In genomic region chr12:95083938-95084337, GRCh38 we compare ENCODE assay signal across 10 cellular contexts. TPM values are rescaled to one million over a fixed set of nuclear protein-coding genes. Genes with fewer than 3 reads are reported as not detected.
DNase-seq lines count a peak whose midpoint lies in the region; ATAC-seq and TF ChIP-seq lines count a peak whose summit lies in the region.
"Had no signal": no experiment of that assay in that cellular context is flagged by ENCODE, and none has a peak within 500 bp of the region (broad histone marks: within the 10 kb centered on the region; RNA-seq: fewer than 3 reads in every experiment).

No MANE protein-coding gene starts in this region.

- CTCF ChIA-PET in T-cell (lab: Charles Lee) = interaction anchor here (0.6 to 0.9 kb wide), 2 partner anchors 11 to 450 kb away, joined by 3 read pairs; partner anchors contain the start of gene NR2C1 (in 1 of the 2)

- H3K36me3 Mint-ChIP-seq in nephron (ENCODE audit: low read depth) (peaks cover 15% of the 10 kb centered on the region), T-cell (no peaks in the 10 kb centered on the region)

- peaks cover 37% of the 10 kb centered on the region for H3K4me1 Mint-ChIP-seq in nephron
- H3K4me1 Mint-ChIP-seq in T-cell = no peaks in the 10 kb centered on the region
- H3K4me1 Mint-ChIP-seq: central memory CD8-positive, alpha-beta T cell had no signal

- no peaks in the 10 kb centered on the region for H3K27me3 Mint-ChIP-seq in nephron (ENCODE audit: low read depth)
- H3K27me3 Mint-ChIP-seq in T-cell = no peaks in the 10 kb centered on the region
- H3K27me3 Mint-ChIP-seq: central memory CD8-positive, alpha-beta T cell had no signal

- no peak for TF ChIP-seq CTCF in fibroblast of the aortic adventitia (IDR thresholded peaks at IDR 0.05; ENCODE audit: insufficient read depth, low read length)
- TF ChIP-seq CTCF in nephron (IDR thresholded peaks at IDR 0.05; ENCODE audit: unreplicated experiment in 3 of 3) = no peak

- H3K4me3 ChIP-seq in fibroblast of the aortic adventitia (ENCODE audit: low read depth, low read length) = no peak overlapping the region
- H3K4me3 ChIP-seq: skin epidermis had no signal

- peak overlapping the region; percentile 8 to 35 (median 28) for H3K4me3 Mint-ChIP-seq in nephron
- H3K4me3 Mint-ChIP-seq in T-cell = no peak overlapping the region
- H3K4me3 Mint-ChIP-seq: central memory CD8-positive, alpha-beta T cell had no signal

- DNase-seq in AG08396 (ENCODE audit: low spot score) (peak; percentile 56), NCI-H69 (lab: John Stamatoyannopoulos, UW) (peak; percentile 54), fibroblast of the aortic adventitia (ENCODE audit: low read depth) (peak; percentile 90), T1000 (lab: John Stamatoyannopoulos, UW) (no peak), T-cell (no peak), NCI-H1417 treated with DMSO at 0.1 percent for 48 hours (lab: John Stamatoyannopoulos, UW) (no peak)

- H3K27ac Mint-ChIP-seq in nephron (peak overlapping the region; percentile 93 to 96 (median 94)), T-cell (no peak overlapping the region)

- H3K9me3 Mint-ChIP-seq in nephron (no peaks in the 10 kb centered on the region), T-cell (no peaks in the 10 kb centered on the region)
- H3K9me3 Mint-ChIP-seq: central memory CD8-positive, alpha-beta T cell had no signal

- POLR2A ChIA-PET in T-cell (lab: Charles Lee) = interaction anchor here in 1 of 2 donors (0.5 to 0.6 kb wide), 2 partner anchors 142 to 1829 kb away, joined by 3 to 4 read pairs; no protein-coding TSS in a partner anchor

- ATAC-seq in T-cell (replicated peaks in 1 of 4) = no peak
- no peak for ATAC-seq in GM18867 (IDR thresholded peaks at IDR 0.05; ENCODE audit: unreplicated experiment)

RNA-seq across cellular contexts. Expression of gene NR2C1, which starts 10.5 kb away (rescaled TPM):
- total RNA-seq in fibroblast of the aortic adventitia (ENCODE audit: low replicate concordance) (15.5 and 25.4 TPM in 2 replicates), T-cell (10 to 100 TPM; 35.3 to 47.2 (median 39.6) TPM)

Comparison
In these comparisons a context has a peak if more than half of its experiments do, and no peak if none do; other contexts are left out.
1. DNase-seq: peak in AG08396 (single experiment), NCI-H69 (single experiment) and fibroblast of the aortic adventitia (single experiment); none in T1000 (single experiment), T-cell (0 of 34) and NCI-H1417 treated with DMSO at 0.1 percent for 48 hours (single experiment).
2. H3K27ac Mint-ChIP-seq: peak in nephron (3 of 3); none in T-cell (0 of 2).
3. H3K4me3 Mint-ChIP-seq: peak in nephron (3 of 3); none in T-cell (0 of 3).